8 cellular contexts compared by ENCODE assay signal in genomic region chr9:118192807-118193206, GRCh38.
"Had no signal": no experiment of that assay in that cellular context is flagged by ENCODE, and none has a peak within 500 bp of the region (broad histone marks: within the 10 kb centered on the region; RNA-seq: fewer than 3 reads in every experiment).

No MANE protein-coding gene starts in this region.

- H3K36me3 Mint-ChIP-seq: IgD-negative memory B cell had no signal

- H3K27me3 Mint-ChIP-seq: IgD-negative memory B cell had no signal

- H3K4me2 ChIP-seq: KMS-11 had no signal

- DNase-seq: IMR-90, KBM-7, KG1 had no signal

- H3K4me3 Mint-ChIP-seq: IgD-negative memory B cell had no signal

- H3K4me3 ChIP-seq: K562 had no signal

- FAIRE-seq: HTR-8/SVneo, K562 had no signal

- ATAC-seq: K562 had no signal

- H3K27ac Mint-ChIP-seq: IgD-negative memory B cell had no signal

- H3K9ac ChIP-seq: KMS-11 had no signal

- H3K27ac ChIP-seq: HL-60, KMS-11 had no signal
